ENCODE assay signal across 18 cellular contexts in the genomic region with DNA sequence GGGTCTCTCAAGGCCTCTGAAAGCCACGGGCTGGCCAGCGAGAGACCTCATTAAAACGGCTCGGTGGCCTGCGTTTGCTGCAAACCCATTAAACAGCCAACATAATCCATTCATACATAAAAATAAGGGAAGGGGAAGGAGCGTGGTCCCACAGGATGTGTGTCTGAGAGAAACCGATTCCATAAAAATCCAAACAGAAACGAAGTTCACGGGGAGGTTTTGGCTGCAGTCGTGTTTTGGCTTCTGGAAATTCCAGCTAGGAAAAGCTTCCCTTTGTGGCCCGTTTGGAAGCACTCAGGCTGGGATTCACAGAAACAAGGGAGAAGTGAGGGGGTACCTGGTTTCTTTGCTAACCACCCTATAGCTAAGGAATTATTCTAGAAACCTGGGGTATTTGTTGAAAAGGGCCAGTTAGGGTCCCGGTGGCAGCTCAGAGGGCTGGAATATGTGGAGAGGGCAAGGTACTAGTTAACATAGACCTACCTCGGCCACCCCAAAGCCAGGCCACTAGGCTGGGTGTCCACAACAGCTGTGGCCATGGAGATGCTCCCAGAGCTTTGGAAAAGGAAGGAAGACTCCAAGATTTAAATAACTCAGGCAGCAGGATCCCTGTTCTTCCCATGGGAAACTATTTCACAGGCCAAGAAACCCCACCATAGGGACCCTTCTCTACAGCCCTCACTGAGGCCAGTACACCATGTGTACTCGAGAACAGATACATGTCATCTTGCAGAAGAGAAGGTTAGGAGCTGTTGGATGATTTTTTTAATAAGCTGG.
"Had no signal": no experiment of that assay in that cellular context is flagged by ENCODE, and none has a peak within 500 bp of the region (broad histone marks: within the 10 kb centered on the region; RNA-seq: fewer than 3 reads in every experiment).

No MANE protein-coding gene starts in this region.

- H3K9me3 Mint-ChIP-seq: activated naive CD4-positive, alpha-beta T cell treated with anti-CD3 and anti-CD28 coated beads for 36 hours; activated naive CD8-positive, alpha-beta T cell treated with anti-CD3 and anti-CD28 coated beads, Interleukin-2, amount 50 U/mL, for 24 hours; activated T-helper 2 cell treated with anti-CD3 and anti-CD28 coated beads, Interferon-gamma antibody, Interleukin-2, Interleukin-4, amounts not matched to agents 10 μg/mL and 5 μg/mL and 100 μg/mL, durations not matched to agents 14 hours and 24 hours and 36 hours; naive thymus-derived CD8-positive, alpha-beta T cell; stimulated activated effector memory CD8-positive, alpha-beta T cell treated with anti-CD3 and anti-CD28 coated beads, Interleukin-12 subunit alpha, Interleukin-12 subunit beta, amount 100 ng/mL, for 72 hours; type B pancreatic cell had no signal

- ATAC-seq: activated CD8-positive, alpha-beta memory T cell treated with anti-CD3 and anti-CD28 coated beads, Interleukin-2, amount 10 ng/mL, durations not matched to agents 7 days and 5 days; activated naive CD8-positive, alpha-beta T cell treated with anti-CD3 and anti-CD28 coated beads, Interleukin-2, amount 50 U/mL, for 24 hours; esophagus mucosa; naive thymus-derived CD8-positive, alpha-beta T cell; right lobe of liver; SK-N-SH treated with all-trans-retinoic acid at 6 μM for 48 hours; stimulated activated effector memory CD8-positive, alpha-beta T cell treated with anti-CD3 and anti-CD28 coated beads, Interleukin-12 subunit alpha, Interleukin-12 subunit beta, amount 100 ng/mL, for 72 hours had no signal

- H3K9me3 ChIP-seq: ascending aorta, right lobe of liver had no signal

- H3K36me3 Mint-ChIP-seq: activated CD8-positive, alpha-beta memory T cell treated with anti-CD3 and anti-CD28 coated beads, Interleukin-2, amount 10 ng/mL, durations not matched to agents 7 days and 5 days; naive thymus-derived CD8-positive, alpha-beta T cell; stimulated activated effector memory CD8-positive, alpha-beta T cell treated with anti-CD3 and anti-CD28 coated beads, Interleukin-12 subunit alpha, Interleukin-12 subunit beta, amount 100 ng/mL, for 72 hours; type B pancreatic cell had no signal

- H3K4me1 ChIP-seq: ascending aorta, right lobe of liver had no signal

- H3K27me3 Mint-ChIP-seq: activated CD8-positive, alpha-beta memory T cell treated with anti-CD3 and anti-CD28 coated beads, Interleukin-2, amount 10 ng/mL, durations not matched to agents 7 days and 5 days; activated naive CD8-positive, alpha-beta T cell treated with anti-CD3 and anti-CD28 coated beads, Interleukin-2, amount 50 U/mL, for 24 hours; naive thymus-derived CD8-positive, alpha-beta T cell; type B pancreatic cell had no signal

- H3K27ac ChIP-seq: ascending aorta, right lobe of liver had no signal

- H3K4me3 Mint-ChIP-seq: activated CD8-positive, alpha-beta memory T cell treated with anti-CD3 and anti-CD28 coated beads, Interleukin-2, amount 10 ng/mL, durations not matched to agents 7 days and 5 days; activated naive CD4-positive, alpha-beta T cell treated with anti-CD3 and anti-CD28 coated beads for 36 hours; activated naive CD8-positive, alpha-beta T cell treated with anti-CD3 and anti-CD28 coated beads, Interleukin-2, amount 50 U/mL, for 24 hours; naive thymus-derived CD8-positive, alpha-beta T cell; stimulated activated effector memory CD8-positive, alpha-beta T cell treated with anti-CD3 and anti-CD28 coated beads, Interleukin-12 subunit alpha, Interleukin-12 subunit beta, amount 100 ng/mL, for 72 hours; type B pancreatic cell had no signal

- H3K27ac Mint-ChIP-seq: activated CD8-positive, alpha-beta memory T cell treated with anti-CD3 and anti-CD28 coated beads, Interleukin-2, amount 10 ng/mL, durations not matched to agents 7 days and 5 days; activated naive CD4-positive, alpha-beta T cell treated with anti-CD3 and anti-CD28 coated beads for 36 hours; activated naive CD8-positive, alpha-beta T cell treated with anti-CD3 and anti-CD28 coated beads, Interleukin-2, amount 50 U/mL, for 24 hours; activated T-helper 2 cell treated with anti-CD3 and anti-CD28 coated beads, Interferon-gamma antibody, Interleukin-2, Interleukin-4, amounts not matched to agents 10 μg/mL and 5 μg/mL and 100 μg/mL, durations not matched to agents 14 hours and 24 hours and 36 hours; stimulated activated effector memory CD8-positive, alpha-beta T cell treated with anti-CD3 and anti-CD28 coated beads, Interleukin-12 subunit alpha, Interleukin-12 subunit beta, amount 100 ng/mL, for 72 hours; type B pancreatic cell had no signal

- H3K4me3 ChIP-seq: ascending aorta, lung, right lobe of liver had no signal

- H3K36me3 ChIP-seq: ascending aorta, right lobe of liver had no signal

- H3K4me1 Mint-ChIP-seq: activated CD8-positive, alpha-beta memory T cell treated with anti-CD3 and anti-CD28 coated beads, Interleukin-2, amount 10 ng/mL, durations not matched to agents 7 days and 5 days; activated naive CD8-positive, alpha-beta T cell treated with anti-CD3 and anti-CD28 coated beads, Interleukin-2, amount 50 U/mL, for 24 hours; stimulated activated effector memory CD8-positive, alpha-beta T cell treated with anti-CD3 and anti-CD28 coated beads, Interleukin-12 subunit alpha, Interleukin-12 subunit beta, amount 100 ng/mL, for 72 hours had no signal

- H3K27me3 ChIP-seq: ascending aorta, right lobe of liver had no signal

- DNase-seq: activated CD4-positive, alpha-beta T cell treated with anti-CD3 and anti-CD28 coated beads, Interleukin-2, amount 50 U/mL, for 48 hours; activated CD4-positive, CD25-positive, alpha-beta regulatory T cell treated with anti-CD3 and anti-CD28 coated beads, Interleukin-2, amount 50 U/mL, for 72 hours; activated CD8-positive, alpha-beta memory T cell treated with anti-CD3 and anti-CD28 coated beads, Interleukin-2, amount 10 ng/mL, durations not matched to agents 7 days and 5 days; activated naive CD4-positive, alpha-beta T cell treated with anti-CD3 and anti-CD28 coated beads for 36 hours; activated naive CD8-positive, alpha-beta T cell treated with anti-CD3 and anti-CD28 coated beads, Interleukin-2, amount 50 U/mL, for 24 hours; activated T-cell treated with anti-CD3 and anti-CD28 coated beads, Interleukin-2, amount 50 U/mL, for 1 hour; glutamatergic neuron; naive thymus-derived CD8-positive, alpha-beta T cell; right lobe of liver; T-helper 1 cell; T1000 had no signal
